In genomic region chr17:81977211-81978091, GRCh38 we compare ENCODE assay signal across 8 cellular contexts. TPM values are rescaled to one million over a fixed set of nuclear protein-coding genes. Genes with fewer than 3 reads are reported as not detected.
DNase-seq lines count a peak whose midpoint lies in the region; ATAC-seq and TF ChIP-seq lines count a peak whose summit lies in the region.

Gene ASPSCR1 (plus strand): TSS chr17:81977629. CDS start chr17:81977647, 18 bp downstream.

- peak; percentile 80 for ATAC-seq in GM19023 (IDR thresholded peaks at IDR 0.05; ENCODE audit: unreplicated experiment)
- ATAC-seq in HG03175 (IDR thresholded peaks at IDR 0.05; ENCODE audit: unreplicated experiment): peak; percentile 79
- ATAC-seq in left colon: peak; percentile 96

- no peak for TF ChIP-seq CTCF in AG09319 (IDR thresholded peaks at IDR 0.05; ENCODE audit: low read depth, low read length)

- H3K27ac ChIP-seq in cingulate gyrus (ENCODE audit: low read depth, low read length): peak within 1 kb of the TSS; percentile 84

- DNase-seq in AG09319 (ENCODE audit: extremely low read depth, low read depth) (peak; percentile 80), NCI-H510A (lab: John Stamatoyannopoulos, UW) (peak; percentile 82), left colon (peak; percentile 89 to 96)
- peak; percentile 87 to 93 for DNase-seq in activated CD4-positive, alpha-beta T cell treated with anti-CD3 and anti-CD28 coated beads for 4 hours
- DNase-seq in stimulated activated CD4-positive, alpha-beta T cell treated with anti-CD3 and anti-CD28 coated beads, Interleukin-1b, Interleukin-23, amount 100 ng/mL, for 24 hours (ENCODE audit: low read depth in 4 of 4, low spot score in 1 of 4): peak; percentile 86 to 90 (median 86)

- intact Hi-C loops in left colon (cut with DNase I, micrococcal nuclease): no loop called here

RNA-seq across cellular contexts. Expression of gene ASPSCR1, which starts in this region (rescaled TPM):
- total RNA-seq in left colon: 10 to 100 TPM; 29.8 to 35.9 TPM

Comparison
In these comparisons a context has a peak if more than half of its experiments do, and no peak if none do; other contexts are left out.
1. Peak in every context shown above with its lines: DNase-seq, ATAC-seq and H3K27ac ChIP-seq.